8 cellular contexts compared by ENCODE assay signal in the genomic region with DNA sequence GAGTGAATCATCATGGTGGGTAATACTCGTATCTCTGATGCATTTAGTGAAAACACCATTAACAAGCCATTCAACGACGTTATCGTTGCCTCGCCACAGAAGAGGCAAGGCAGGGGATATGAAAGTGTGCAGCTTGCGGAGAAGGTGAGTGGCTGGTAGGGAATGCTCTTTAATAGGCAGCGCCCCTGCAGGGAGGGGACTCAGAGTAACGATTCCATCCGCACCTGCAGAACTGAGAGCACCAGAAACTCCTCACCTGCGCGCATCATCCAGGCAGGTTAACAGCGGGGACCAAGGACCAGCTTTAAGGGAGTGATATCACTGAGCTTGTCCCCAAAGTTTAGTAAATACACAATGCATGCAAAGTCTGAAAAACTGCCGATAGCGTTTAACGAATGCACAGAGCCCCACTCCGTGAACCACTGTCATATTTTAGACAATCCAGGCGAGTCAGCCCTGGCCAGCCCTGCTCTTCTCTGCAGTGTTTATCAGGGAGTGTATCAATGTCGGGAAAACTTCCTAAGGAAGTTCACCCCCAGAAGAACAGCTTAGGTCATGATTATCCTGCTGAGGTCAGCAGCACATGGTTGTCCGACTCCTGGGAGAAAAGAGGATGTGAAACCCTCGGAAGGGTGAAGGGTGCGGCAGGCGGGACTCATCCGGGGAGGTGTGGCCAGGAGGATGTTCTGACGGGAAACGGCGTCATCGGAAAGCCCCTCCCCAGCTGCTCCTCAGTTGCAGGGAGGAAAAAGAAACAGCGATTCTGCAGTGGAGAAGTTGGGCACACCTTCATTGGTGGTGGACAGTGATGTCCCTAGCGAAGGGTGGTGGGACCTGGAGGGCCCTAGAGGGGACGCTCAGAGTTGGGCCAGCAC.
A peak's percentile ranks its signal among the peaks of the same experiment; 100 is the strongest.
DNase-seq lines count a peak whose midpoint lies in the region; ATAC-seq lines count a peak whose summit lies in the region.

No MANE protein-coding gene starts in this region.

- ATAC-seq in activated naive CD4-positive, alpha-beta T cell treated with anti-CD3 and anti-CD28 coated beads, Interleukin-2, amount 50 U/mL, for 72 hours, result peak; percentile 79 to 94
- ATAC-seq in left colon (peak; percentile 45), GM18517 (IDR thresholded peaks at IDR 0.05; ENCODE audit: unreplicated experiment) (no peak)

- intact Hi-C loops in left colon (cut with DNase I, micrococcal nuclease), result no loop called here

- H3K36me3 Mint-ChIP-seq in activated naive CD4-positive, alpha-beta T cell treated with anti-CD3 and anti-CD28 coated beads, Interleukin-2, amount 50 U/mL, for 72 hours, result peaks cover 16 to 19% of the 10 kb centered on the region in 2 donors

- H3K27ac Mint-ChIP-seq in activated naive CD4-positive, alpha-beta T cell treated with anti-CD3 and anti-CD28 coated beads, Interleukin-2, amount 50 U/mL, for 72 hours, result peak overlapping the region; percentile 82 to 93

- peak; percentile 75 for DNase-seq in GM19240 (ENCODE audit: insufficient read length, low spot score)
- DNase-seq in RPMI8226, result peak; percentile 97
- DNase-seq in activated naive CD4-positive, alpha-beta T cell treated with anti-CD3 and anti-CD28 coated beads, Interleukin-2, amount 50 U/mL, for 72 hours (ENCODE audit: low spot score in 2 of 2), result peak; percentile 45 to 67
- DNase-seq in left colon, result peak; percentile 71 to 78
- peak; percentile 24 to 29 for DNase-seq in stimulated activated CD8-positive, alpha-beta memory T cell treated with anti-CD3 and anti-CD28 coated beads, Interleukin-4, amount 100 ng/mL, for 4 hours (ENCODE audit: low read depth in 2 of 2, low spot score in 1 of 2)
- DNase-seq in cerebellum (ENCODE audit: low spot score), result no peak
- DNase-seq in cerebellar nuclear complex (lab: John Stamatoyannopoulos, UW), result no peak

- no peaks in the 10 kb centered on the region for H3K9me3 Mint-ChIP-seq in activated naive CD4-positive, alpha-beta T cell treated with anti-CD3 and anti-CD28 coated beads, Interleukin-2, amount 50 U/mL, for 72 hours

Comparison
In these comparisons a context has a peak if more than half of its experiments do, and no peak if none do; other contexts are left out.
1. DNase-seq: peak in GM19240 (single experiment), RPMI8226 (single experiment), activated naive CD4-positive, alpha-beta T cell treated with anti-CD3 and anti-CD28 coated beads, Interleukin-2, amount 50 U/mL, for 72 hours (2 of 2), left colon (2 of 2) and stimulated activated CD8-positive, alpha-beta memory T cell treated with anti-CD3 and anti-CD28 coated beads, Interleukin-4, amount 100 ng/mL, for 4 hours (2 of 2); none in cerebellum (single experiment) and cerebellar nuclear complex (0 of 2).